10 cellular contexts compared by ENCODE assay signal in genomic region chr4:98997176-98997575, GRCh38. TPM values are rescaled to one million over a fixed set of nuclear protein-coding genes. Genes with fewer than 3 reads are reported as not detected.
DNase-seq lines count a peak whose midpoint lies in the region; ATAC-seq and TF ChIP-seq lines count a peak whose summit lies in the region.
"Had no signal": no experiment of that assay in that cellular context is flagged by ENCODE, and none has a peak within 500 bp of the region (broad histone marks: within the 10 kb centered on the region; RNA-seq: fewer than 3 reads in every experiment).

No MANE protein-coding gene starts in this region.

- CTCF ChIA-PET in CD8-positive, alpha-beta memory T cell (lab: Charles Lee): interaction anchor here (2.3 to 7.4 kb wide), 2 partner anchors 50 to 60 kb away, joined by 12 to 189 read pairs; no protein-coding TSS in a partner anchor
- CTCF ChIA-PET in HEK293T (lab: Yijun Ruan, JAX): interaction anchor here (3.1 kb wide), 1 partner anchor 59 kb away, joined by 19 read pairs; no protein-coding TSS in a partner anchor

- H3K4me1 Mint-ChIP-seq in CD8-positive, alpha-beta memory T cell: peaks cover 44 to 64% (median 60%) of the 10 kb centered on the region in 3 donors
- peaks cover 30% of the 10 kb centered on the region for H3K4me1 Mint-ChIP-seq in activated T-helper 2 cell treated with anti-CD3 and anti-CD28 coated beads, Interferon-gamma antibody, Interleukin-2, Interleukin-4, amounts not matched to agents 10 μg/mL and 5 μg/mL and 100 μg/mL, durations not matched to agents 14 hours and 24 hours and 36 hours (ENCODE audit: low read depth)
- H3K4me1 Mint-ChIP-seq in mesothelial cell of epicardium: peaks cover 43% of the 10 kb centered on the region

- peaks cover 28% of the 10 kb centered on the region for H3K4me1 ChIP-seq in CD8-positive, alpha-beta memory T cell (ENCODE audit: insufficient read depth, low read length)
- peaks cover 20% of the 10 kb centered on the region for H3K4me1 ChIP-seq in HUES6 (ENCODE audit: control insufficient read depth, insufficient read depth, low read length)
- H3K4me1 ChIP-seq in spleen: peaks cover 0 to 57% (median 29%) of the 10 kb centered on the region in 6 donors

- intact Hi-C loops in activated T-helper 2 cell treated with anti-CD3 and anti-CD28 coated beads, Interferon-gamma antibody, Interleukin-2, Interleukin-4, amounts not matched to agents 10 μg/mL and 5 μg/mL and 100 μg/mL, durations not matched to agents 14 hours and 24 hours and 36 hours (cut with micrococcal nuclease): loop anchor here (10.0 kb wide), 3 partner anchors 468 to 948 kb away; partner anchors contain the start of gene DNAJB14
- intact Hi-C loops in spleen (cut with DNase I; ENCODE audit: low total_unique reads): loop anchor here (5.0 to 10.0 kb wide), 2 partner anchors 60 to 62 kb away; no protein-coding TSS in a partner anchor

- H3K27me3 Mint-ChIP-seq in CD8-positive, alpha-beta memory T cell: peaks cover 0 to 1% of the 10 kb centered on the region in 2 donors
- H3K27me3 Mint-ChIP-seq in activated T-helper 2 cell treated with anti-CD3 and anti-CD28 coated beads, Interferon-gamma antibody, Interleukin-2, Interleukin-4, amounts not matched to agents 10 μg/mL and 5 μg/mL and 100 μg/mL, durations not matched to agents 14 hours and 24 hours and 36 hours (ENCODE audit: low read depth): no peaks in the 10 kb centered on the region
- H3K27me3 Mint-ChIP-seq in mesothelial cell of epicardium (ENCODE audit: low read depth): no peaks in the 10 kb centered on the region

- DNase-seq in CD8-positive, alpha-beta memory T cell: no peak
- DNase-seq in activated T-helper 2 cell treated with anti-CD3 and anti-CD28 coated beads, Interferon-gamma antibody, Interleukin-2, Interleukin-4, amounts not matched to agents 10 μg/mL and 5 μg/mL and 100 μg/mL, durations not matched to agents 14 hours and 24 hours and 36 hours (ENCODE audit: low spot score): no peak
- no peak for DNase-seq in mesothelial cell of epicardium (ENCODE audit: low spot score in 2 of 2, unreplicated experiment in 2 of 2)
- no peak for DNase-seq in HEK293T (ENCODE audit: extremely low spot score)
- no peak for DNase-seq in superior temporal gyrus (ENCODE audit: extremely low spot score)
- no peak for DNase-seq in spleen
- DNase-seq: midbrain, NCI-H524 had no signal

- no peaks in the 10 kb centered on the region for H3K27me3 ChIP-seq in CD8-positive, alpha-beta memory T cell (ENCODE audit: insufficient read depth, low read length, poor library complexity, severe bottlenecking)
- H3K27me3 ChIP-seq in HUES6 (ENCODE audit: control insufficient read depth, insufficient read depth, low read length) (no peaks in the 10 kb centered on the region), spleen (replicated peaks in 1 of 7) (no peaks in the 10 kb centered on the region)

- no peaks in the 10 kb centered on the region for H3K9me3 Mint-ChIP-seq in CD8-positive, alpha-beta memory T cell
- no peaks in the 10 kb centered on the region for H3K9me3 Mint-ChIP-seq in activated T-helper 2 cell treated with anti-CD3 and anti-CD28 coated beads, Interferon-gamma antibody, Interleukin-2, Interleukin-4, amounts not matched to agents 10 μg/mL and 5 μg/mL and 100 μg/mL, durations not matched to agents 14 hours and 24 hours and 36 hours
- H3K9me3 Mint-ChIP-seq in mesothelial cell of epicardium: no peaks in the 10 kb centered on the region

- TF ChIP-seq POLR2A in spleen (IDR thresholded peaks at IDR 0.05): no peak

- ATAC-seq in GM19452 (IDR thresholded peaks at IDR 0.05; ENCODE audit: unreplicated experiment): no peak

- H3K9me3 ChIP-seq in CD8-positive, alpha-beta memory T cell (ENCODE audit: low read length): no peaks in the 10 kb centered on the region
- H3K9me3 ChIP-seq in HUES6 (ENCODE audit: control insufficient read depth, insufficient read depth, low read depth, low read length) (peaks cover 3% of the 10 kb centered on the region; the same call in 1 of the 2 replicates), spleen (no peaks in the 10 kb centered on the region)

- no peak overlapping the region for H3K27ac ChIP-seq in CD8-positive, alpha-beta memory T cell (ENCODE audit: low read depth, low read length)
- H3K27ac ChIP-seq in HUES6 (ENCODE audit: low read depth, low read length) (no peak overlapping the region), spleen (no peak overlapping the region)

- 71 to 77% (median 74%) methylated on average over 6 of the region's 6 CpGs for WGBS in spleen, 5 donors

- no peak overlapping the region for H3K4me3 ChIP-seq in CD8-positive, alpha-beta memory T cell (ENCODE audit: low read length)
- peak overlapping the region; percentile 99 for H3K4me3 ChIP-seq in HUES6 (ENCODE audit: low read depth, low read length)
- no peak overlapping the region for H3K4me3 ChIP-seq in spleen

- H3K36me3 ChIP-seq in CD8-positive, alpha-beta memory T cell (ENCODE audit: insufficient read depth, low read length): no peaks in the 10 kb centered on the region
- H3K36me3 ChIP-seq in HUES6 (ENCODE audit: control insufficient read depth, insufficient read depth, low read length): no peaks in the 10 kb centered on the region
- H3K36me3 ChIP-seq in spleen: no peaks in the 10 kb centered on the region

- H3K27ac Mint-ChIP-seq in CD8-positive, alpha-beta memory T cell: peak overlapping the region in 4 of 8 donors; percentile 22 to 90 (median 76)
- H3K27ac Mint-ChIP-seq in activated T-helper 2 cell treated with anti-CD3 and anti-CD28 coated beads, Interferon-gamma antibody, Interleukin-2, Interleukin-4, amounts not matched to agents 10 μg/mL and 5 μg/mL and 100 μg/mL, durations not matched to agents 14 hours and 24 hours and 36 hours: no peak overlapping the region
- H3K27ac Mint-ChIP-seq in mesothelial cell of epicardium: no peak overlapping the region

- peaks cover 0 to 4% (median 0%) of the 10 kb centered on the region in 3 donors for H3K36me3 Mint-ChIP-seq in CD8-positive, alpha-beta memory T cell
- peaks cover 6% of the 10 kb centered on the region for H3K36me3 Mint-ChIP-seq in activated T-helper 2 cell treated with anti-CD3 and anti-CD28 coated beads, Interferon-gamma antibody, Interleukin-2, Interleukin-4, amounts not matched to agents 10 μg/mL and 5 μg/mL and 100 μg/mL, durations not matched to agents 14 hours and 24 hours and 36 hours (ENCODE audit: low read depth)
- H3K36me3 Mint-ChIP-seq in mesothelial cell of epicardium: no peaks in the 10 kb centered on the region

- H3K4me3 Mint-ChIP-seq in CD8-positive, alpha-beta memory T cell: peak overlapping the region; percentile 37 to 81 (median 62)
- peak overlapping the region; percentile 10 for H3K4me3 Mint-ChIP-seq in activated T-helper 2 cell treated with anti-CD3 and anti-CD28 coated beads, Interferon-gamma antibody, Interleukin-2, Interleukin-4, amounts not matched to agents 10 μg/mL and 5 μg/mL and 100 μg/mL, durations not matched to agents 14 hours and 24 hours and 36 hours (ENCODE audit: low read depth)
- H3K4me3 Mint-ChIP-seq in mesothelial cell of epicardium: peak overlapping the region; percentile 13

- no peak overlapping the region for H3K9ac ChIP-seq in HUES6 (ENCODE audit: low read length)

- POLR2A ChIA-PET in CD8-positive, alpha-beta memory T cell (lab: Charles Lee): interaction anchor here (1.2 kb wide), 1 partner anchor 91 kb away, joined by 3 read pairs; no protein-coding TSS in a partner anchor
- POLR2A ChIA-PET in HEK293T (lab: Yijun Ruan, JAX): no interaction called here

- no peak for TF ChIP-seq CTCF in mesothelial cell of epicardium (IDR thresholded peaks at IDR 0.05; ENCODE audit: unreplicated experiment)
- no peak for TF ChIP-seq CTCF in spleen (IDR thresholded peaks at IDR 0.05 in 8 of 11, conservative IDR thresholded peaks at IDR 0.05 in 3 of 11)

TF ChIP-seq in HEK293T, 16 proteins besides CTCF, POLR2A, EP300 and RAD21:
- TF ChIP-seq NFRKB (IDR thresholded peaks at IDR 0.05) (no peak), PKNOX1 (IDR thresholded peaks at IDR 0.05) (no peak), SP1 (IDR thresholded peaks at IDR 0.05) (no peak), ZNF384 (IDR thresholded peaks at IDR 0.05) (no peak), TARDBP (IDR thresholded peaks at IDR 0.05) (no peak), FOXM1 (IDR thresholded peaks at IDR 0.05; ENCODE audit: borderline replicate concordance) (no peak), ELF4 (IDR thresholded peaks at IDR 0.05) (no peak), FOXK2 (IDR thresholded peaks at IDR 0.05) (no peak), CTBP1 (IDR thresholded peaks at IDR 0.05; ENCODE audit: borderline replicate concordance) (no peak), HDGF (IDR thresholded peaks at IDR 0.05; ENCODE audit: borderline replicate concordance) (no peak), BHLHE40 (IDR thresholded peaks at IDR 0.05; ENCODE audit: borderline replicate concordance) (no peak), SUZ12 (IDR thresholded peaks at IDR 0.05) (no peak), L3MBTL2 (conservative IDR thresholded peaks at IDR 0.05) (no peak), ARNT (IDR thresholded peaks at IDR 0.05) (no peak), LEF1 (IDR thresholded peaks at IDR 0.05; ENCODE audit: borderline replicate concordance) (no peak), FOXA1 (IDR thresholded peaks at IDR 0.05) (no peak)

RNA-seq across cellular contexts. Expression of gene METAP1, which starts 1.7 kb away (rescaled TPM):
- 10 to 100 TPM; 56.6 to 58.5 TPM for total RNA-seq in CD8-positive, alpha-beta memory T cell
- polyA plus RNA-seq in CD8-positive, alpha-beta memory T cell: 30.4 TPM
- 58.2 and 58.7 TPM in 2 replicates for total RNA-seq in activated T-helper 2 cell treated with anti-CD3 and anti-CD28 coated beads, Interferon-gamma antibody, Interleukin-2, Interleukin-4, amounts not matched to agents 10 μg/mL and 5 μg/mL and 100 μg/mL, durations not matched to agents 14 hours and 24 hours and 36 hours
- 51.1 to 53.5 TPM (median 51.6 TPM) in 3 replicates for total RNA-seq in mesothelial cell of epicardium
- total RNA-seq in spleen: 10 to 100 TPM; 27.9 to 34.7 (median 31.7) TPM
- 10 to 100 TPM; 22.0 to 22.6 (median 22.4) TPM for polyA plus RNA-seq in spleen

Comparison
In these comparisons a context has a peak if more than half of its experiments do, and no peak if none do; other contexts are left out.
1. H3K4me3 Mint-ChIP-seq: peak in every context shown above with its lines; median percentile 62 in CD8-positive, alpha-beta memory T cell; 13 in mesothelial cell of epicardium; 10 in activated T-helper 2 cell treated with anti-CD3 and anti-CD28 coated beads, Interferon-gamma antibody, Interleukin-2, Interleukin-4, amounts not matched to agents 10 μg/mL and 5 μg/mL and 100 μg/mL, durations not matched to agents 14 hours and 24 hours and 36 hours.